Comparison of ENCODE assay signal across 10 cellular contexts in the genomic region with DNA sequence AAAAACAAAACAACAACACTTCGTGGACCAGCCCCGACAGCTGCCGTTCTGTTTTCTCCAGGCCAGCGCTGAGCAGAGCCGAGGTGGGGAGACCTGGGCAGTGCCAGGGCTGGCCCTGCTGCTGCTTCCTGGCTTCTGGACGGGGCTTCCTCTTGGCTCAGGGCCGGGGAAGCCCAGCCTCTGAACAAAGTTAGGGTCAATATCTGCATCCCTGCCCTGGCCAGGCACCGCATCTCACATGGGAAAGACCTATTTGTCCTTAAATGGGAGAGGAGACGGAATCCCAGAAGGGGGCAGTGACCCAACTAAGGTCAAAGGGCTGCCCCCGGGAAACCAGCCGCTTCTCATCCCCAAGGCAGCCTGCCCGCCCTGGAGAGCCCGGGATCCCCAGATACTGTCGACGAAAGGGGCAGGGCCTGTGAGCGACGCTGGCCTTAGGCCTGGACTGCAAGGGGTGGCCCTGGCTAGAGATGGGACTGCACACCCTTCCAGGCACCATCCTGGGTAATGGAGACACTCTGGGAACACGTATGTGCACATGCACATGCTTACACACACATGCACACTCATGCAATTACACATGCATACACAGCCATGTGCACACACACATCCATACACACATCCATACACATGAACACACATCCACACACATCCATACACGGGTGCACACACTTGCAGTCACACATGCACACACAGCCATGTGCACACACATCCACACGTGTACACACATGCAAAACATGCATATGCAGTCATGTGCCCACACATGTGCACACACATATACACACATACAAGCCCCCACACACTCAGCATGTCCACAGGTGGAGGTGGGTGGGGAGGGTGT. TPM values are rescaled to one million over a fixed set of nuclear protein-coding genes. Genes with fewer than 3 reads are reported as not detected.
DNase-seq lines count a peak whose midpoint lies in the region; ATAC-seq, FAIRE-seq and TF ChIP-seq lines count a peak whose summit lies in the region.
"Had no signal": no experiment of that assay in that cellular context is flagged by ENCODE, and none has a peak within 500 bp of the region (broad histone marks: within the 10 kb centered on the region; RNA-seq: fewer than 3 reads in every experiment).

No MANE protein-coding gene starts in this region.

- peak overlapping the region; percentile 58 for H4K91ac ChIP-seq in trophoblast cell (ENCODE audit: low read depth, low read length)

- peak overlapping the region; percentile 5 for H3K18ac ChIP-seq in trophoblast cell (ENCODE audit: low read length)

- DNase-seq in A549 (ENCODE audit: low read depth in 1 of 2, low spot score in 1 of 2): no peak
- DNase-seq in WTC11 (ENCODE audit: low spot score): peak; percentile 6
- no peak for DNase-seq in right atrium auricular region (ENCODE audit: low spot score)
- DNase-seq in trophoblast cell: no peak
- DNase-seq in stimulated activated CD4-positive, alpha-beta T cell treated with anti-CD3 and anti-CD28 coated beads, Interleukin-12 subunit alpha, Interleukin-12 subunit beta, amount 100 ng/mL, for 4 hours: no peak
- no peak for DNase-seq in A172 (ENCODE audit: low spot score)
- no peak for DNase-seq in activated gamma-delta T cell (lab: John Stamatoyannopoulos, UW)
- DNase-seq: NCI-H748 treated with DMSO at 0.1 percent for 48 hours had no signal

- TF ChIP-seq CTCF in A549 (IDR thresholded peaks at IDR 0.05): no peak
- no peak for TF ChIP-seq CTCF in WTC11 (IDR thresholded peaks at IDR 0.05)
- TF ChIP-seq CTCF in right atrium auricular region (IDR thresholded peaks at IDR 0.05): no peak

- H3K27ac Mint-ChIP-seq in WTC11: peak overlapping the region; percentile 30; the same call in 1 of the 2 replicates
- H3K27ac Mint-ChIP-seq: progenitor cell of endocrine pancreas had no signal

- H3K27ac ChIP-seq in A549 (peak overlapping the region; percentile 69 to 85), right atrium auricular region (peak overlapping the region; percentile 64 to 70), trophoblast cell (ENCODE audit: low read depth, low read length) (no peak overlapping the region)

- peak overlapping the region; percentile 38 for H2BK12ac ChIP-seq in trophoblast cell (ENCODE audit: low read length)

- peak; percentile 37 to 67; a peak in 4 of 6 replicates for ATAC-seq in A549
- no peak for ATAC-seq in WTC11
- ATAC-seq in GM19467 (IDR thresholded peaks at IDR 0.05; ENCODE audit: unreplicated experiment): no peak

- POLR2A ChIA-PET in A549 (lab: Yijun Ruan, JAX): interaction anchor here (1.0 to 1.5 kb wide), 2 partner anchors 13 to 22 kb away, joined by 3 to 5 read pairs; partner anchors contain the start of gene POFUT2
- POLR2A ChIA-PET in WTC11 (lab: Charles Lee): interaction anchor here (1.0 to 1.4 kb wide), 3 partner anchors 13 to 22 kb away, joined by 4 to 6 read pairs (median 4); partner anchors contain the start of gene POFUT2

- H2BK5ac ChIP-seq in trophoblast cell (ENCODE audit: low read depth, low read length, poor library complexity): peak overlapping the region; percentile 50

- no peak for TF ChIP-seq EP300 in A549 (IDR thresholded peaks at IDR 0.05)

- TF ChIP-seq RAD21 in A549 (conservative IDR thresholded peaks at IDR 0.05 in 1 of 2, IDR thresholded peaks at IDR 0.05 in 1 of 2): no peak

- CTCF ChIA-PET in A549 (lab: Yijun Ruan, JAX) (interaction anchor here (0.6 to 2.2 kb wide), 23 partner anchors 8 to 171 kb away, joined by 3 to 15 read pairs (median 4); no protein-coding TSS in a partner anchor), WTC11 (lab: Charles Lee) (interaction anchor here (0.6 to 2.2 kb wide), 52 partner anchors 8 to 613 kb away, joined by 3 to 47 read pairs (median 4); partner anchors contain the start of gene POFUT2)

- no peak overlapping the region for H2AFZ ChIP-seq in trophoblast cell (ENCODE audit: insufficient read depth, low read length, poor library complexity)

- H3K4me3 Mint-ChIP-seq in WTC11: no peak overlapping the region

- peaks cover 3% of the 10 kb centered on the region for H3K79me2 ChIP-seq in trophoblast cell (ENCODE audit: control insufficient read depth, insufficient read depth, low read length, poor library complexity)

- 60% methylated on average over 14 of the region's 20 CpGs for WGBS in A549 (ENCODE audit: missing lambda C conversion rate)
- WGBS in trophoblast cell (ENCODE audit: extremely low coverage, insufficient coverage, insufficient read length): no CpG with 5 or more reads among the region's 20 CpGs

- peak overlapping the region; percentile 35 for H2AK5ac ChIP-seq in trophoblast cell (ENCODE audit: low read length)

- no peak for FAIRE-seq in A549 (lab: Jason Lieb, UNC)

- no peaks in the 10 kb centered on the region for H3K36me3 ChIP-seq in right atrium auricular region
- H3K36me3 ChIP-seq in trophoblast cell (ENCODE audit: control insufficient read depth in 1 of 2, insufficient read depth in 2 of 2, low read length in 2 of 2): no peaks in the 10 kb centered on the region

- H3K36me3 Mint-ChIP-seq in WTC11: no peaks in the 10 kb centered on the region

- peak overlapping the region; percentile 2 for H3K14ac ChIP-seq in trophoblast cell (ENCODE audit: low read length)

- H3K79me1 ChIP-seq in trophoblast cell (ENCODE audit: low read length): peaks cover 14% of the 10 kb centered on the region

- no peak overlapping the region for H3K9ac ChIP-seq in trophoblast cell (ENCODE audit: low read length)

- H3K4me2 ChIP-seq in A549 (peak overlapping the region; percentile 42), trophoblast cell (ENCODE audit: low read length) (no peak overlapping the region)

- no peak overlapping the region for H3K23ac ChIP-seq in trophoblast cell (ENCODE audit: low read length)

- no peaks in the 10 kb centered on the region for H3K27me3 ChIP-seq in right atrium auricular region
- H3K27me3 ChIP-seq in trophoblast cell (ENCODE audit: insufficient read depth, low read length): no peaks in the 10 kb centered on the region

- no peak overlapping the region for H4K8ac ChIP-seq in trophoblast cell (ENCODE audit: low read depth, low read length)

- no peak overlapping the region for H3K4me3 ChIP-seq in A549
- no peak overlapping the region for H3K4me3 ChIP-seq in right atrium auricular region
- peak overlapping the region; percentile 16 for H3K4me3 ChIP-seq in trophoblast cell (ENCODE audit: low read depth, low read length)

- no peak overlapping the region for H3K4ac ChIP-seq in trophoblast cell (ENCODE audit: low read depth, low read length)

- peak overlapping the region; percentile 10 for H2BK120ac ChIP-seq in trophoblast cell (ENCODE audit: insufficient read depth, low read length, poor library complexity)

- H3K9me3 ChIP-seq in A549: no peaks in the 10 kb centered on the region; the same call in 2 of the 3 replicates
- H3K9me3 ChIP-seq in right atrium auricular region: no peaks in the 10 kb centered on the region
- peaks cover 9% of the 10 kb centered on the region for H3K9me3 ChIP-seq in trophoblast cell (ENCODE audit: insufficient read depth, low read depth, low read length)

- H3K27me3 Mint-ChIP-seq in WTC11 (ENCODE audit: low read depth): peaks cover 9% of the 10 kb centered on the region
- H3K27me3 Mint-ChIP-seq: progenitor cell of endocrine pancreas had no signal

- peaks cover 6% of the 10 kb centered on the region; the same call in 1 of the 2 replicates for H3K4me1 Mint-ChIP-seq in WTC11

- peaks cover 12% of the 10 kb centered on the region for H3K9me3 Mint-ChIP-seq in WTC11

- H3K4me1 ChIP-seq in A549: peaks cover 19% of the 10 kb centered on the region
- H3K4me1 ChIP-seq in right atrium auricular region: peaks cover 0 to 42% of the 10 kb centered on the region in 2 donors
- peaks cover 14 to 27% of the 10 kb centered on the region in 2 experiments for H3K4me1 ChIP-seq in trophoblast cell (ENCODE audit: control insufficient read depth in 1 of 2, insufficient read depth in 2 of 2, low read length in 2 of 2)

- TF ChIP-seq POLR2A in A549 (IDR thresholded peaks at IDR 0.05; ENCODE audit: low read length): no peak

- H4K12ac ChIP-seq in trophoblast cell (ENCODE audit: low read depth, low read length): no peak overlapping the region

TF ChIP-seq in A549, 52 proteins besides CTCF, POLR2A, EP300 and RAD21 (continues in another document):
- TF ChIP-seq CHD4 (IDR thresholded peaks at IDR 0.05; ENCODE audit: borderline replicate concordance): no peak
- TF ChIP-seq, protein P1, sequence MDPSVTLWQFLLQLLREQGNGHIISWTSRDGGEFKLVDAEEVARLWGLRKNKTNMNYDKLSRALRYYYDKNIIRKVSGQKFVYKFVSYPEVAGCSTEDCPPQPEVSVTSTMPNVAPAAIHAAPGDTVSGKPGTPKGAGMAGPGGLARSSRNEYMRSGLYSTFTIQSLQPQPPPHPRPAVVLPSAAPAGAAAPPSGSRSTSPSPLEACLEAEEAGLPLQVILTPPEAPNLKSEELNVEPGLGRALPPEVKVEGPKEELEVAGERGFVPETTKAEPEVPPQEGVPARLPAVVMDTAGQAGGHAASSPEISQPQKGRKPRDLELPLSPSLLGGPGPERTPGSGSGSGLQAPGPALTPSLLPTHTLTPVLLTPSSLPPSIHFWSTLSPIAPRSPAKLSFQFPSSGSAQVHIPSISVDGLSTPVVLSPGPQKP (IDR thresholded peaks at IDR 0.05; ENCODE audit: low read depth, low read length): no peak

TF ChIP-seq in WTC11, 78 proteins besides CTCF, POLR2A, EP300 and RAD21 (continues in another document):
- TF ChIP-seq ZNF423 (CRISPR knock-in tag; IDR thresholded peaks at IDR 0.05): no peak
- TF ChIP-seq ZNF263 (CRISPR knock-in tag; IDR thresholded peaks at IDR 0.05; ENCODE audit: low read depth): no peak
- TF ChIP-seq, protein P2, sequence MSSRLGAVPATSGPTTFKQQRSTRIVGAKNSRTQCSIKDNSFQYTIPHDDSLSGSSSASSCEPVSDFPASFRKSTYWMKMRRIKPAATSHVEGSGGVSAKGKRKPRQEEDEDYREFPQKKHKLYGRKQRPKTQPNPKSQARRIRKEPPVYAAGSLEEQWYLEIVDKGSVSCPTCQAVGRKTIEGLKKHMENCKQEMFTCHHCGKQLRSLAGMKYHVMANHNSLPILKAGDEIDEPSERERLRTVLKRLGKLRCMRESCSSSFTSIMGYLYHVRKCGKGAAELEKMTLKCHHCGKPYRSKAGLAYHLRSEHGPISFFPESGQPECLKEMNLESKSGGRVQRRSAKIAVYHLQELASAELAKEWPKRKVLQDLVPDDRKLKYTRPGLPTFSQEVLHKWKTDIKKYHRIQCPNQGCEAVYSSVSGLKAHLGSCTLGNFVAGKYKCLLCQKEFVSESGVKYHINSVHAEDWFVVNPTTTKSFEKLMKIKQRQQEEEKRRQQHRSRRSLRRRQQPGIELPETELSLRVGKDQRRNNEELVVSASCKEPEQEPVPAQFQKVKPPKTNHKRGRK (CRISPR knock-in tag; IDR thresholded peaks at IDR 0.05; ENCODE audit: borderline replicate concordance): no peak

RNA-seq across cellular contexts. Expression of gene POFUT2, which starts 22.1 kb away (rescaled TPM):
- 10.5 and 10.7 TPM in 2 replicates for polyA plus RNA-seq in A549 (2011; rRNA removed)
- polyA plus RNA-seq in A549 (2012; cell fraction: cytosol; rRNA removed): 10.3 and 12.3 TPM in 2 replicates
- polyA plus RNA-seq in A549 (2012; cell fraction: nucleus; rRNA removed): 53.6 and 61.8 TPM in 2 replicates
- 14.7 to 16.6 TPM (median 16.1 TPM) in 3 replicates for polyA plus RNA-seq in A549 (2017; fragmentation: RNase III; extraction: RNeasy Plus Mini Kit Qiagen cat#74134 plus additional on column Dnase treatment)
- 6.4 and 11.6 TPM in 2 replicates for polyA minus RNA-seq in A549 (2011; rRNA and poly(A)+ RNA removed)
- total RNA-seq in WTC11 (2021): 37.1 to 41.4 TPM (median 39.7 TPM) in 3 replicates
- 10 to 100 TPM in 1 of 2 donors, 1 to 10 TPM in 1; 5.8 to 12.0 TPM for total RNA-seq in right atrium auricular region
- 33.1 and 33.8 TPM in 2 replicates for polyA plus RNA-seq in trophoblast cell (2013)
- 31.0 and 31.9 TPM in 2 replicates for total RNA-seq in A172 (2014; rRNA removed; shearing (Covaris generic))

Comparison
In these comparisons a context has a peak if more than half of its experiments do, and no peak if none do; other contexts are left out.
1. ATAC-seq: peak in A549 (2 of 2); none in WTC11 (single experiment) and GM19467 (single experiment).